ENCODE assay signal across 11 cellular contexts in genomic region chr6:32945106-32945761, GRCh38. TPM values are rescaled to one million over a fixed set of nuclear protein-coding genes. Genes with fewer than 3 reads are reported as not detected.
DNase-seq lines count a peak whose midpoint lies in the region; ATAC-seq and TF ChIP-seq lines count a peak whose summit lies in the region.
"Had no signal": no experiment of that assay in that cellular context is flagged by ENCODE, and none has a peak within 500 bp of the region (broad histone marks: within the 10 kb centered on the region; RNA-seq: fewer than 3 reads in every experiment).

No MANE protein-coding gene starts in this region.

- peak overlapping the region; percentile 33 for H3K27ac Mint-ChIP-seq in activated CD4-positive, alpha-beta T cell treated with anti-CD3 and anti-CD28 coated beads, Interleukin-2, amount 10 ng/mL, durations not matched to agents 7 days and 5 days

- CTCF ChIA-PET in activated CD4-positive, alpha-beta T cell treated with anti-CD3 and anti-CD28 coated beads, Interleukin-2, amount 10 ng/mL, durations not matched to agents 7 days and 5 days (lab: Charles Lee), result interaction anchor here (2.3 to 7.4 kb wide), 3 partner anchors 8 to 39 kb away, joined by 10 to 71 read pairs (median 19); partner anchors contain the start of gene HLA-DMA

- WGBS in upper lobe of left lung, 2 donors, result 60 to 64% methylated on average over 9 of the region's 9 CpGs

- H3K36me3 ChIP-seq in left lung, result no peaks in the 10 kb centered on the region
- H3K36me3 ChIP-seq in upper lobe of left lung, result peaks cover 0 to 5% (median 0%) of the 10 kb centered on the region in 4 donors

- peaks cover 7% of the 10 kb centered on the region for H3K36me3 Mint-ChIP-seq in activated CD4-positive, alpha-beta T cell treated with anti-CD3 and anti-CD28 coated beads, Interleukin-2, amount 10 ng/mL, durations not matched to agents 7 days and 5 days (ENCODE audit: low read depth)

- H3K9me3 Mint-ChIP-seq in activated CD4-positive, alpha-beta T cell treated with anti-CD3 and anti-CD28 coated beads, Interleukin-2, amount 10 ng/mL, durations not matched to agents 7 days and 5 days, result peaks cover 6% of the 10 kb centered on the region

- H3K27ac ChIP-seq in left lung (peak overlapping the region; percentile 51 to 89), upper lobe of left lung (peak overlapping the region; percentile 67 to 83 (median 74))
- H3K27ac ChIP-seq: C4-2B had no signal

- H3K9me3 ChIP-seq in left lung, result no peaks in the 10 kb centered on the region
- no peaks in the 10 kb centered on the region for H3K9me3 ChIP-seq in upper lobe of left lung

- H3K4me1 ChIP-seq in left lung (peaks cover 9 to 75% of the 10 kb centered on the region in 2 donors), upper lobe of left lung (peaks cover 30 to 57% (median 34%) of the 10 kb centered on the region in 4 donors)

- no peak overlapping the region for H3K4me3 Mint-ChIP-seq in activated CD4-positive, alpha-beta T cell treated with anti-CD3 and anti-CD28 coated beads, Interleukin-2, amount 10 ng/mL, durations not matched to agents 7 days and 5 days

- ATAC-seq in left lung, result peak; percentile 4
- peak in 1 of 2 donors; percentile 6 for ATAC-seq in upper lobe of left lung (ENCODE audit: low FRiP score in 2 of 2)

- TF ChIP-seq POLR2A in upper lobe of left lung (IDR thresholded peaks at IDR 0.05), result peak in 1 of 4 donors; percentile 17
- TF ChIP-seq POLR2A in erythroblast (IDR thresholded peaks at IDR 0.05; ENCODE audit: low read length), result no peak

- H3K4me3 ChIP-seq in left lung, result no peak overlapping the region
- no peak overlapping the region for H3K4me3 ChIP-seq in upper lobe of left lung

- peak; percentile 56 for DNase-seq in stimulated activated CD4-positive, alpha-beta T cell treated with anti-CD3 and anti-CD28 coated beads, Interleukin-15, amount 100 ng/mL, for 24 hours
- DNase-seq in stimulated activated CD4-positive, alpha-beta T cell treated with anti-CD3 and anti-CD28 coated beads, Interleukin-2, amount 100 ng/mL, for 48 hours, result no peak
- no peak for DNase-seq in activated CD4-positive, alpha-beta T cell treated with anti-CD3 and anti-CD28 coated beads, Interleukin-2, amount 10 ng/mL, durations not matched to agents 7 days and 5 days
- no peak for DNase-seq in left lung
- DNase-seq in upper lobe of left lung, result no peak
- DNase-seq in occipital lobe (lab: John Stamatoyannopoulos, UW), result no peak
- DNase-seq in middle frontal gyrus (ENCODE audit: extremely low spot score, low spot score), result no peak
- no peak for DNase-seq in erythroblast (lab: John Stamatoyannopoulos, UW)
- DNase-seq: dorsolateral prefrontal cortex, NCI-H2227 treated with DMSO at 0.1 percent for 48 hours had no signal

- no peaks in the 10 kb centered on the region for H3K27me3 Mint-ChIP-seq in activated CD4-positive, alpha-beta T cell treated with anti-CD3 and anti-CD28 coated beads, Interleukin-2, amount 10 ng/mL, durations not matched to agents 7 days and 5 days

- H3K27me3 ChIP-seq in left lung, result no peaks in the 10 kb centered on the region
- H3K27me3 ChIP-seq in upper lobe of left lung, result no peaks in the 10 kb centered on the region
- H3K27me3 ChIP-seq: dorsolateral prefrontal cortex had no signal

- peaks cover 72% of the 10 kb centered on the region for H3K4me1 Mint-ChIP-seq in activated CD4-positive, alpha-beta T cell treated with anti-CD3 and anti-CD28 coated beads, Interleukin-2, amount 10 ng/mL, durations not matched to agents 7 days and 5 days

- TF ChIP-seq CTCF in left lung (IDR thresholded peaks at IDR 0.05), result no peak
- no peak for TF ChIP-seq CTCF in upper lobe of left lung (IDR thresholded peaks at IDR 0.05)

- intact Hi-C loops in left lung (cut with DNase I), result no loop called here

- no peak for TF ChIP-seq EP300 in upper lobe of left lung (IDR thresholded peaks at IDR 0.05)

- POLR2A ChIA-PET in activated CD4-positive, alpha-beta T cell treated with anti-CD3 and anti-CD28 coated beads, Interleukin-2, amount 10 ng/mL, durations not matched to agents 7 days and 5 days (lab: Charles Lee), result interaction anchor here (1.2 to 1.3 kb wide), 2 partner anchors 27 to 106 kb away, joined by 4 to 8 read pairs; partner anchors contain the start of gene TAP2

RNA-seq across cellular contexts. Expression of gene HLA-DMB, which starts 4.4 kb away (rescaled TPM):
- 1 to 10 TPM; 8.1 to 8.5 TPM for total RNA-seq in activated CD4-positive, alpha-beta T cell treated with anti-CD3 and anti-CD28 coated beads, Interleukin-2, amount 10 ng/mL, durations not matched to agents 7 days and 5 days
- total RNA-seq in left lung (10 to 100 TPM; 59.0 to 91.0 TPM), upper lobe of left lung (100 to 1,000 TPM in 3 of 6 donors, 10 to 100 TPM in 3; 35.6 to 233 (median 80.6) TPM), occipital lobe (2.0 TPM)

RNA-seq across cellular contexts. Expression of gene HLA-DMA, which starts 7.7 kb away (rescaled TPM):
- 10 to 100 TPM; 24.0 to 26.8 TPM for total RNA-seq in activated CD4-positive, alpha-beta T cell treated with anti-CD3 and anti-CD28 coated beads, Interleukin-2, amount 10 ng/mL, durations not matched to agents 7 days and 5 days
- total RNA-seq in left lung (100 to 1,000 TPM; 128 to 159 TPM), upper lobe of left lung (100 to 1,000 TPM in 4 of 6 donors, 10 to 100 TPM in 2; 83.7 to 271 (median 134) TPM), occipital lobe (0.94 TPM)

RNA-seq across cellular contexts. Expression of gene BRD2, which starts 23.2 kb away (rescaled TPM):
- 100 to 1,000 TPM; 334 to 383 TPM for total RNA-seq in activated CD4-positive, alpha-beta T cell treated with anti-CD3 and anti-CD28 coated beads, Interleukin-2, amount 10 ng/mL, durations not matched to agents 7 days and 5 days
- total RNA-seq in left lung (100 to 1,000 TPM; 125 to 174 TPM), upper lobe of left lung (100 to 1,000 TPM; 144 to 388 (median 183) TPM), occipital lobe (66.6 TPM)

Comparison
In these comparisons a context has a peak if more than half of its experiments do, and no peak if none do; other contexts are left out.
1. RNA of gene HLA-DMA, which starts 7.7 kb away (total RNA-seq): 128 to 159 TPM in left lung, 83.7 to 271 TPM in upper lobe of left lung and 24.0 to 26.8 TPM in activated CD4-positive, alpha-beta T cell treated with anti-CD3 and anti-CD28 coated beads, Interleukin-2, amount 10 ng/mL, durations not matched to agents 7 days and 5 days; 0.94 TPM in occipital lobe (single experiment); every median in the first group is over 10 times any median in the second.